In genomic region chr2:230226090-230226551, GRCh38 we compare ENCODE assay signal across 8 cellular contexts. TPM values are rescaled to one million over a fixed set of nuclear protein-coding genes. Genes with fewer than 3 reads are reported as not detected.
A peak's percentile ranks its signal among the peaks of the same experiment; 100 is the strongest.
DNase-seq lines count a peak whose midpoint lies in the region; ATAC-seq and TF ChIP-seq lines count a peak whose summit lies in the region.

No MANE protein-coding gene starts in this region.

- no peaks in the 10 kb centered on the region for H3K36me3 Mint-ChIP-seq in type B pancreatic cell

- H3K4me3 Mint-ChIP-seq in type B pancreatic cell = no peak overlapping the region

- H3K27ac ChIP-seq in lower lobe of right lung = peak overlapping the region; percentile 62

- H3K27ac Mint-ChIP-seq in type B pancreatic cell = no peak overlapping the region

- no peak for TF ChIP-seq POLR2A in NB4 (IDR thresholded peaks at IDR 0.05; ENCODE audit: extremely low read depth, insufficient read length)

- peaks cover under 1% of the 10 kb centered on the region for H3K4me1 ChIP-seq in lower lobe of right lung

- no peaks in the 10 kb centered on the region for H3K9me3 ChIP-seq in lower lobe of right lung

- intact Hi-C loops in lower lobe of right lung (cut with DNase I) = no loop called here

- TF ChIP-seq CTCF in NB4 (IDR thresholded peaks at IDR 0.05; ENCODE audit: low read depth, low read length) (no peak), lower lobe of right lung (IDR thresholded peaks at IDR 0.05) (no peak), type B pancreatic cell (conservative IDR thresholded peaks at IDR 0.05) (no peak)

- H3K4me1 Mint-ChIP-seq in type B pancreatic cell (ENCODE audit: unreplicated experiment) = no peaks in the 10 kb centered on the region

- no peaks in the 10 kb centered on the region for H3K27me3 Mint-ChIP-seq in type B pancreatic cell

- ATAC-seq in GM18520 (IDR thresholded peaks at IDR 0.05; ENCODE audit: unreplicated experiment) (peak; percentile 61), HG02610 (IDR thresholded peaks at IDR 0.05; ENCODE audit: unreplicated experiment) (peak; percentile 82), lower lobe of right lung (peak; percentile 41 to 45)

- no peak overlapping the region for H3K4me3 ChIP-seq in NB4 (ENCODE audit: low read depth, low read length)
- peak overlapping the region; percentile 45 for H3K4me3 ChIP-seq in lower lobe of right lung

- H3K9me3 Mint-ChIP-seq in type B pancreatic cell = no peaks in the 10 kb centered on the region

- no peaks in the 10 kb centered on the region for H3K27me3 ChIP-seq in lower lobe of right lung (ENCODE audit: low read depth)

- no peaks in the 10 kb centered on the region for H3K36me3 ChIP-seq in lower lobe of right lung

- peak; percentile 57 for DNase-seq in NB4 (ENCODE audit: low read depth)
- no peak for DNase-seq in lower lobe of right lung
- no peak for DNase-seq in NCI-H1417 (lab: John Stamatoyannopoulos, UW)
- DNase-seq in COR-L47 (lab: John Stamatoyannopoulos, UW) = no peak
- no peak for DNase-seq in type B pancreatic cell (ENCODE audit: extremely low spot score, unreplicated experiment)
- no peak for DNase-seq in NCI-H2196 (lab: John Stamatoyannopoulos, UW; ENCODE audit: unreplicated experiment)

RNA-seq across cellular contexts. Expression of gene SP140, which starts 0.6 kb away (rescaled TPM):
- total RNA-seq in lower lobe of right lung (15.0 TPM), type B pancreatic cell (ENCODE audit: low replicate concordance) (0.97 and 1.00 TPM in 2 replicates)

RNA-seq across cellular contexts. Expression of gene SP110, which starts 6.3 kb away (rescaled TPM):
- total RNA-seq in lower lobe of right lung = 68.1 TPM
- 8.6 and 15.4 TPM in 2 replicates for total RNA-seq in type B pancreatic cell (ENCODE audit: low replicate concordance)
